In the genomic region with DNA sequence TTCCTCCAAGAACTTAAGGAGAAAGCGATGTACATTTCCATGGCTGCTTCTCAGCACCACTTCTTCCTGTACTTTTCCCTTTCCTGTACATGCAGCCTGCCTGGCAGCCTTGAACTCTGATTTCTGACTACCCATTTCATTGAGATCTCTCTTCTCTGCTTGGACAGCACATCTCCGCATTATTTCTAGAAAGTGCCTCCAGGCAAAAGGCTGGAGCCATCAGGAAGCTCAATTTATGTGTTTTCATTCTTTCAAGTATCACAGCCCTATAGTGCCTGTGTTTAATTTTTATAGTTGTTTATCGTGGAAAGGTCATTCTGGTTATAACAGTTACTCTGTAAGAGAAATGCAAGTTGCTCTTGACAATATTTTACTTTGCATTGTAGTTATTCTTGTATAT, we compare ENCODE assay signal across 20 cellular contexts.
DNase-seq lines count a peak whose midpoint lies in the region; ATAC-seq, FAIRE-seq and TF ChIP-seq lines count a peak whose summit lies in the region.
"Had no signal": no experiment of that assay in that cellular context is flagged by ENCODE, and none has a peak within 500 bp of the region (broad histone marks: within the 10 kb centered on the region; RNA-seq: fewer than 3 reads in every experiment).

No MANE protein-coding gene starts in this region.

- no peak overlapping the region for H2BK20ac ChIP-seq in H9 (ENCODE audit: low read depth, low read length, poor library complexity, severe bottlenecking)

- H3K36me3 ChIP-seq in GM23338 (ENCODE audit: insufficient read depth) (no peaks in the 10 kb centered on the region), MG63 (no peaks in the 10 kb centered on the region)
- H3K36me3 ChIP-seq: BE2C had no signal

- H3K9me3 Mint-ChIP-seq in GM23338 (no peaks in the 10 kb centered on the region), H9 (peaks cover 0 to 2% of the 10 kb centered on the region in 2 experiments; a peak in 1 of 5 replicates)

- no peak for DNase-seq in GM23338 (ENCODE audit: low spot score)
- peak; percentile 55 for DNase-seq in foreskin melanocyte
- DNase-seq in MG63: no peak
- no peak for DNase-seq in frontal cortex (ENCODE audit: low spot score in 2 of 2)
- DNase-seq in NOMO-1 treated with dmso at 0.1 percent for 144 hours (lab: John Stamatoyannopoulos, UW; ENCODE audit: unreplicated experiment): no peak
- no peak for DNase-seq in H9
- DNase-seq: ACHN; BE2C; CD4-positive, alpha-beta memory T cell; COR-L47; DMS153; DMS79 treated with DMSO at 0.1 percent for 48 hours; GDM1; IMR-90; KBM-7 had no signal

- H3K27ac ChIP-seq in GM23338 (ENCODE audit: low read depth): no peak overlapping the region
- H3K27ac ChIP-seq in VCaP: peak overlapping the region; percentile 40
- H3K27ac ChIP-seq in H9 (ENCODE audit: insufficient read length, low read depth, low read length): no peak overlapping the region
- H3K27ac ChIP-seq: C4-2B had no signal

- H3K4me1 Mint-ChIP-seq in GM23338: no peaks in the 10 kb centered on the region
- peaks cover 0 to 3% of the 10 kb centered on the region in 2 experiments; a peak in 1 of 4 replicates for H3K4me1 Mint-ChIP-seq in H9
- H3K4me1 Mint-ChIP-seq: CD4-positive, alpha-beta memory T cell had no signal

- H2AFZ ChIP-seq in GM23338: peak overlapping the region; percentile 83; the same call in 1 of the 2 replicates
- H2AFZ ChIP-seq in H9 (ENCODE audit: low read length): no peak overlapping the region

- no peaks in the 10 kb centered on the region for H3F3A ChIP-seq in GM23338 (replicated peaks; ENCODE audit: low read depth)

- no peak overlapping the region for H2AK5ac ChIP-seq in H9 (ENCODE audit: insufficient read length, low read length)

- no peaks in the 10 kb centered on the region for H3K79me1 ChIP-seq in H9 (ENCODE audit: insufficient read depth, low read depth, low read length, poor library complexity, severe bottlenecking)

- H3K27ac Mint-ChIP-seq in GM23338: no peak overlapping the region
- H3K27ac Mint-ChIP-seq in H9: no peak overlapping the region
- H3K27ac Mint-ChIP-seq: CD4-positive, alpha-beta memory T cell had no signal

- H3K79me2 ChIP-seq in GM23338 (replicated peaks; ENCODE audit: insufficient read depth) (no peaks in the 10 kb centered on the region), H9 (ENCODE audit: insufficient read depth, low read length) (no peaks in the 10 kb centered on the region)

- H3K4me3 ChIP-seq in GM23338: no peak overlapping the region
- H3K4me3 ChIP-seq in MG63: no peak overlapping the region

- H3K4me1 ChIP-seq in GM23338 (ENCODE audit: insufficient read depth) (no peaks in the 10 kb centered on the region), H9 (ENCODE audit: insufficient read depth, low read length) (no peaks in the 10 kb centered on the region)
- H3K4me1 ChIP-seq: BE2C had no signal

- no peak overlapping the region for H3K18ac ChIP-seq in H9 (ENCODE audit: insufficient read length, low read depth, low read length)

- no peak overlapping the region for H3K23ac ChIP-seq in H9 (ENCODE audit: insufficient read length, low read depth, low read length)

- H3K4me2 ChIP-seq in GM23338 (no peak overlapping the region), H9 (ENCODE audit: insufficient read depth, insufficient read length, low read length) (no peak overlapping the region)

- H3K27me3 Mint-ChIP-seq in GM23338 (ENCODE audit: insufficient read depth, low read depth, poor library complexity): no peaks in the 10 kb centered on the region
- H3K27me3 Mint-ChIP-seq in H9 (ENCODE audit: low read depth): no peaks in the 10 kb centered on the region
- H3K27me3 Mint-ChIP-seq: CD4-positive, alpha-beta memory T cell had no signal

- H3K4me3 Mint-ChIP-seq in GM23338 (no peak overlapping the region), H9 (no peak overlapping the region)
- H3K4me3 Mint-ChIP-seq: CD4-positive, alpha-beta memory T cell had no signal

- no peak overlapping the region for H4K91ac ChIP-seq in H9 (ENCODE audit: insufficient read length, low read depth, low read length)

- no peaks in the 10 kb centered on the region for H3K9me2 ChIP-seq in GM23338 (ENCODE audit: insufficient read depth)

- H3K4ac ChIP-seq in H9 (ENCODE audit: low read depth, low read length): no peak overlapping the region

- no peak overlapping the region for H2BK15ac ChIP-seq in H9 (ENCODE audit: low read depth, low read length)

- no peak for FAIRE-seq in frontal cortex (lab: Jason Lieb, UNC)
- FAIRE-seq: D721Med, GM12892, H54 had no signal

- H3K36me3 Mint-ChIP-seq in GM23338 (ENCODE audit: low read depth) (no peaks in the 10 kb centered on the region), H9 (ENCODE audit: insufficient read depth in 1 of 3, low read depth in 3 of 3) (no peaks in the 10 kb centered on the region)
- H3K36me3 Mint-ChIP-seq: CD4-positive, alpha-beta memory T cell had no signal

- H4K20me1 ChIP-seq in GM23338 (replicated peaks; ENCODE audit: insufficient read depth) (no peaks in the 10 kb centered on the region), H9 (ENCODE audit: control insufficient read depth, insufficient read depth, insufficient read length) (no peaks in the 10 kb centered on the region)

- ATAC-seq in GM23338: no peak

- no peak overlapping the region for H4K8ac ChIP-seq in H9 (replicated peaks; ENCODE audit: insufficient read length, low read depth, low read length)

- WGBS in H9 (ENCODE audit: extremely low coverage, insufficient read length, low lambda C conversion rate): no CpG with 5 or more reads among the region's 3 CpGs

- no peak overlapping the region for H3T11ph ChIP-seq in H9 (ENCODE audit: low read length)

- H3K56ac ChIP-seq in H9 (ENCODE audit: insufficient read length, low read depth, low read length): no peak overlapping the region

- no peak overlapping the region for H4K5ac ChIP-seq in H9 (ENCODE audit: insufficient read length, low read depth, low read length)

- H3K23me2 ChIP-seq in H9 (ENCODE audit: insufficient read length, low read depth, low read length, poor library complexity, severe bottlenecking): no peaks in the 10 kb centered on the region

- no peak for TF ChIP-seq CTCF in GM23338 (conservative IDR thresholded peaks at IDR 0.05; ENCODE audit: low read depth in 2 of 2)
- no peak for TF ChIP-seq CTCF in VCaP (conservative IDR thresholded peaks at IDR 0.05)
- TF ChIP-seq CTCF in H9 (conservative IDR thresholded peaks at IDR 0.05): no peak

- H3K9me3 ChIP-seq in MG63 (no peaks in the 10 kb centered on the region), H9 (ENCODE audit: control insufficient read depth, low read depth, low read length) (no peaks in the 10 kb centered on the region)
- H3K9me3 ChIP-seq: BE2C had no signal

- H3K9ac ChIP-seq in H9 (ENCODE audit: extremely low read depth, insufficient read length, low read length): no peak overlapping the region

- no peak overlapping the region for H3K14ac ChIP-seq in H9 (ENCODE audit: insufficient read depth, low read length)

- H2BK5ac ChIP-seq in H9 (ENCODE audit: insufficient read length, low read length): no peak overlapping the region

- H3K27me3 ChIP-seq in GM23338 (ENCODE audit: insufficient read depth): no peaks in the 10 kb centered on the region
- no peaks in the 10 kb centered on the region for H3K27me3 ChIP-seq in MG63
- no peaks in the 10 kb centered on the region for H3K27me3 ChIP-seq in H9 (ENCODE audit: insufficient read depth, low read length)
- H3K27me3 ChIP-seq: BE2C had no signal

- no peak overlapping the region for H2BK12ac ChIP-seq in H9 (ENCODE audit: insufficient read length, low read depth, low read length)

- no peak overlapping the region for H2BK120ac ChIP-seq in H9 (ENCODE audit: low read depth, low read length, poor library complexity, severe bottlenecking)
